In genomic region chr7:1889556-1890181, GRCh38 we compare ENCODE assay signal across 9 cellular contexts.
DNase-seq lines count a peak whose midpoint lies in the region; ATAC-seq and TF ChIP-seq lines count a peak whose summit lies in the region.
"Had no signal": no experiment of that assay in that cellular context is flagged by ENCODE, and none has a peak within 500 bp of the region (broad histone marks: within the 10 kb centered on the region; RNA-seq: fewer than 3 reads in every experiment).

No MANE protein-coding gene starts in this region.

- DNase-seq in A673 (ENCODE audit: low spot score): no peak
- DNase-seq in Daoy (ENCODE audit: low read depth): peak; percentile 88
- peak; percentile 14 for DNase-seq in activated CD4-positive, alpha-beta memory T cell treated with anti-CD3 and anti-CD28 coated beads for 36 hours
- peak; percentile 50 for DNase-seq in fibroblast of pulmonary artery (ENCODE audit: low read depth)
- no peak for DNase-seq in mucosa of gallbladder (ENCODE audit: low spot score)
- no peak for DNase-seq in right lobe of liver
- DNase-seq in transverse colon: no peak
- no peak for DNase-seq in Ammon's horn (ENCODE audit: low spot score)

- H3K4me1 Mint-ChIP-seq in activated CD4-positive, alpha-beta memory T cell treated with anti-CD3 and anti-CD28 coated beads for 36 hours (ENCODE audit: low read depth): peaks cover 2% of the 10 kb centered on the region

- H3K27ac ChIP-seq in A673 (ENCODE audit: low read depth, low read length, poor library complexity, severe bottlenecking): peak overlapping the region; percentile 42
- H3K27ac ChIP-seq in right lobe of liver: no peak overlapping the region
- no peak overlapping the region for H3K27ac ChIP-seq in transverse colon

- peaks cover 12% of the 10 kb centered on the region for H3K9me3 Mint-ChIP-seq in activated CD4-positive, alpha-beta memory T cell treated with anti-CD3 and anti-CD28 coated beads for 36 hours

- no peak for TF ChIP-seq EP300 in transverse colon (IDR thresholded peaks at IDR 0.05; ENCODE audit: low read depth)

- no peaks in the 10 kb centered on the region for H3K4me1 ChIP-seq in A673 (ENCODE audit: insufficient read depth, low read length, poor library complexity, severe bottlenecking)
- H3K4me1 ChIP-seq in right lobe of liver: no peaks in the 10 kb centered on the region
- H3K4me1 ChIP-seq in transverse colon: no peaks in the 10 kb centered on the region

- peaks cover 13% of the 10 kb centered on the region for H3K36me3 Mint-ChIP-seq in activated CD4-positive, alpha-beta memory T cell treated with anti-CD3 and anti-CD28 coated beads for 36 hours

- intact Hi-C loops in A673 (cut with micrococcal nuclease; ENCODE audit: unreplicated experiment): no loop called here
- intact Hi-C loops in activated CD4-positive, alpha-beta memory T cell treated with anti-CD3 and anti-CD28 coated beads for 36 hours (cut with micrococcal nuclease): no loop called here
- intact Hi-C loops in right lobe of liver (cut with DNase I): no loop called here
- intact Hi-C loops in transverse colon (cut with DNase I; ENCODE audit: low total_unique reads): no loop called here

- no peak overlapping the region for H3K27ac Mint-ChIP-seq in activated CD4-positive, alpha-beta memory T cell treated with anti-CD3 and anti-CD28 coated beads for 36 hours

- WGBS in right lobe of liver (ENCODE audit: insufficient coverage, low coverage, low lambda C conversion rate, missing lambda C conversion rate): no CpG with 5 or more reads among the region's 12 CpGs
- 85% methylated on average over 11 of the region's 12 CpGs; no CpG with 5 or more reads in 1 of the 2 donors for WGBS in transverse colon (ENCODE audit: low coverage in 1 of 2), 2 donors

- no peak for ATAC-seq in right lobe of liver

- no peak overlapping the region for H3K4me3 Mint-ChIP-seq in activated CD4-positive, alpha-beta memory T cell treated with anti-CD3 and anti-CD28 coated beads for 36 hours
- H3K4me3 Mint-ChIP-seq: activated naive CD8-positive, alpha-beta T cell had no signal

- no peaks in the 10 kb centered on the region for H3K27me3 Mint-ChIP-seq in activated CD4-positive, alpha-beta memory T cell treated with anti-CD3 and anti-CD28 coated beads for 36 hours
- H3K27me3 Mint-ChIP-seq: activated naive CD8-positive, alpha-beta T cell had no signal

- H3K27me3 ChIP-seq in A673 (replicated peaks; ENCODE audit: insufficient read depth, low read depth, low read length, poor library complexity): no peaks in the 10 kb centered on the region
- no peaks in the 10 kb centered on the region for H3K27me3 ChIP-seq in right lobe of liver
- H3K27me3 ChIP-seq in transverse colon: no peaks in the 10 kb centered on the region

- POLR2A ChIA-PET in A673 (lab: Charles Lee; ENCODE audit: low non-redundant PET): no interaction called here
- POLR2A ChIA-PET in activated CD4-positive, alpha-beta memory T cell treated with anti-CD3 and anti-CD28 coated beads for 36 hours (lab: Charles Lee): no interaction called here

- TF ChIP-seq CTCF in A673 (conservative IDR thresholded peaks at IDR 0.05; ENCODE audit: low read depth, low read length) (no peak), fibroblast of pulmonary artery (IDR thresholded peaks at IDR 0.05; ENCODE audit: low read length, missing control alignments) (no peak), right lobe of liver (IDR thresholded peaks at IDR 0.05) (no peak), transverse colon (IDR thresholded peaks at IDR 0.05) (no peak)

- H3K4me3 ChIP-seq in A673 (ENCODE audit: low read depth, low read length, poor library complexity, severe bottlenecking): no peak overlapping the region
- H3K4me3 ChIP-seq in fibroblast of pulmonary artery (replicated peaks; ENCODE audit: low read depth, low read length): no peak overlapping the region
- no peak overlapping the region for H3K4me3 ChIP-seq in right lobe of liver
- no peak overlapping the region for H3K4me3 ChIP-seq in transverse colon

- in situ Hi-C loops in transverse colon (cut with MboI; ENCODE audit: low pct_ligation_motif_present in 1 of 4, low pct_unique_long_range_greater_than_20kb in 1 of 4, low sequenced_read_pairs in 3 of 4): no loop called here

- CTCF ChIA-PET in A673 (lab: Charles Lee): no interaction called here
- CTCF ChIA-PET in activated CD4-positive, alpha-beta memory T cell treated with anti-CD3 and anti-CD28 coated beads for 36 hours (lab: Charles Lee): no interaction called here

- H3K36me3 ChIP-seq in A673 (ENCODE audit: insufficient read depth, low read length, poor library complexity, severe bottlenecking): no peaks in the 10 kb centered on the region
- H3K36me3 ChIP-seq in right lobe of liver: no peaks in the 10 kb centered on the region
- H3K36me3 ChIP-seq in transverse colon: no peaks in the 10 kb centered on the region

- TF ChIP-seq POLR2A in right lobe of liver (IDR thresholded peaks at IDR 0.05): no peak
- TF ChIP-seq POLR2A in transverse colon (IDR thresholded peaks at IDR 0.05): no peak

- no TSS peak for BruUV-seq in A673 (replicated peaks; lab: Mats Ljungman, UMichigan)

- H3K9me3 ChIP-seq in A673 (ENCODE audit: low read depth, low read length, poor library complexity, severe bottlenecking) (no peaks in the 10 kb centered on the region), right lobe of liver (no peaks in the 10 kb centered on the region), transverse colon (no peaks in the 10 kb centered on the region)

Comparison
In these comparisons a context has a peak if more than half of its experiments do, and no peak if none do; other contexts are left out.
1. DNase-seq: peak in Daoy (single experiment), activated CD4-positive, alpha-beta memory T cell treated with anti-CD3 and anti-CD28 coated beads for 36 hours (single experiment) and fibroblast of pulmonary artery (single experiment); none in A673 (single experiment), mucosa of gallbladder (single experiment), right lobe of liver (0 of 3), transverse colon (single experiment) and Ammon's horn (single experiment).